Comparison of ENCODE assay signal across 11 cellular contexts in genomic region chr15:58229297-58229768, GRCh38.
DNase-seq lines count a peak whose midpoint lies in the region; ATAC-seq, FAIRE-seq and TF ChIP-seq lines count a peak whose summit lies in the region.
"Had no signal": no experiment of that assay in that cellular context is flagged by ENCODE, and none has a peak within 500 bp of the region (broad histone marks: within the 10 kb centered on the region; RNA-seq: fewer than 3 reads in every experiment).

No MANE protein-coding gene starts in this region.

- no peak for TF ChIP-seq POLR2A in sigmoid colon (IDR thresholded peaks at IDR 0.05)

- no peak for TF ChIP-seq CTCF in osteocyte (IDR thresholded peaks at IDR 0.05)
- no peak for TF ChIP-seq CTCF in RWPE1 (conservative IDR thresholded peaks at IDR 0.05; ENCODE audit: low read depth)
- TF ChIP-seq CTCF in sigmoid colon (IDR thresholded peaks at IDR 0.05), result no peak

- peaks cover 18% of the 10 kb centered on the region for H3K27me3 Mint-ChIP-seq in osteocyte (ENCODE audit: unreplicated experiment)

- peaks cover 0 to 11% (median 7%) of the 10 kb centered on the region in 4 donors for H3K4me1 ChIP-seq in sigmoid colon

- H3K27ac Mint-ChIP-seq in osteocyte (ENCODE audit: unreplicated experiment), result no peak overlapping the region
- H3K27ac Mint-ChIP-seq: activated naive CD4-positive, alpha-beta T cell treated with anti-CD3 and anti-CD28 coated beads, Interleukin-2, amount 10 ng/mL, durations not matched to agents 7 days and 5 days; naive B cell had no signal

- H3K27me3 ChIP-seq in sigmoid colon, result no peaks in the 10 kb centered on the region

- CTCF ChIA-PET in RWPE1 (lab: Yijun Ruan, JAX), result no interaction called here

- H3K36me3 Mint-ChIP-seq in osteocyte (ENCODE audit: unreplicated experiment), result no peaks in the 10 kb centered on the region
- H3K36me3 Mint-ChIP-seq: activated naive CD4-positive, alpha-beta T cell treated with anti-CD3 and anti-CD28 coated beads, Interleukin-2, amount 10 ng/mL, durations not matched to agents 7 days and 5 days; naive B cell had no signal

- FAIRE-seq in HTR-8/SVneo (lab: Jason Lieb, UNC), result no peak

- TF ChIP-seq EP300 in sigmoid colon (IDR thresholded peaks at IDR 0.05), result no peak

- peaks cover 22% of the 10 kb centered on the region for H3K4me1 Mint-ChIP-seq in osteocyte (ENCODE audit: unreplicated experiment)
- H3K4me1 Mint-ChIP-seq: naive B cell had no signal

- no peak overlapping the region for H3K4me3 ChIP-seq in sigmoid colon

- no peaks in the 10 kb centered on the region for H3K9me3 ChIP-seq in sigmoid colon

- DNase-seq in GM03348 (ENCODE audit: low spot score) (peak; percentile 24), SK-MEL-5 (ENCODE audit: low read depth, low spot score) (peak; percentile 89), left ventricle myocardium superior (no peak), osteocyte (ENCODE audit: extremely low spot score, unreplicated experiment) (no peak), HTR-8/SVneo (ENCODE audit: insufficient read length, low spot score) (no peak), ecto neural progenitor cell (ENCODE audit: low spot score) (no peak), RWPE1 (ENCODE audit: low spot score) (no peak), sigmoid colon (no peak)
- DNase-seq: activated naive CD4-positive, alpha-beta T cell treated with anti-CD3 and anti-CD28 coated beads, Interleukin-2, amount 10 ng/mL, durations not matched to agents 7 days and 5 days; KG1; naive B cell had no signal

- intact Hi-C loops in left ventricle myocardium superior (cut with micrococcal nuclease) (no loop called here), sigmoid colon (cut with DNase I) (loop anchor here (10.0 kb wide), 1 partner anchor 525 kb away; no protein-coding TSS in a partner anchor)

- in situ Hi-C loops in SK-MEL-5 (cut with HindIII; ENCODE audit: low pct_unique_long_range_greater_than_20kb, low sequenced_read_pairs), result no loop called here

- no peak overlapping the region for H3K27ac ChIP-seq in RWPE1
- no peak overlapping the region for H3K27ac ChIP-seq in sigmoid colon

- H3K4me3 Mint-ChIP-seq in osteocyte (ENCODE audit: unreplicated experiment), result peak overlapping the region; percentile 15
- H3K4me3 Mint-ChIP-seq: activated naive CD4-positive, alpha-beta T cell treated with anti-CD3 and anti-CD28 coated beads, Interleukin-2, amount 10 ng/mL, durations not matched to agents 7 days and 5 days; naive B cell had no signal

- no peaks in the 10 kb centered on the region for H3K9me3 Mint-ChIP-seq in osteocyte (ENCODE audit: unreplicated experiment)
- H3K9me3 Mint-ChIP-seq: activated naive CD4-positive, alpha-beta T cell treated with anti-CD3 and anti-CD28 coated beads, Interleukin-2, amount 10 ng/mL, durations not matched to agents 7 days and 5 days; naive B cell had no signal

- WGBS in sigmoid colon, 2 donors, result 11 to 26% methylated on average over 8 of the region's 8 CpGs

- POLR2A ChIA-PET in RWPE1 (lab: Yijun Ruan, JAX; ENCODE audit: low non-redundant PET), result no interaction called here

- no peaks in the 10 kb centered on the region for H3K36me3 ChIP-seq in sigmoid colon

- peak; percentile 54 for ATAC-seq in left ventricle myocardium superior

Comparison
In these comparisons a context has a peak if more than half of its experiments do, and no peak if none do; other contexts are left out.
1. DNase-seq: peak in GM03348 (single experiment) and SK-MEL-5 (single experiment); none in left ventricle myocardium superior (single experiment), osteocyte (single experiment), HTR-8/SVneo (single experiment), ecto neural progenitor cell (single experiment), RWPE1 (single experiment) and sigmoid colon (single experiment).